Comparison of ENCODE assay signal across 1 cellular context in the genomic region with DNA sequence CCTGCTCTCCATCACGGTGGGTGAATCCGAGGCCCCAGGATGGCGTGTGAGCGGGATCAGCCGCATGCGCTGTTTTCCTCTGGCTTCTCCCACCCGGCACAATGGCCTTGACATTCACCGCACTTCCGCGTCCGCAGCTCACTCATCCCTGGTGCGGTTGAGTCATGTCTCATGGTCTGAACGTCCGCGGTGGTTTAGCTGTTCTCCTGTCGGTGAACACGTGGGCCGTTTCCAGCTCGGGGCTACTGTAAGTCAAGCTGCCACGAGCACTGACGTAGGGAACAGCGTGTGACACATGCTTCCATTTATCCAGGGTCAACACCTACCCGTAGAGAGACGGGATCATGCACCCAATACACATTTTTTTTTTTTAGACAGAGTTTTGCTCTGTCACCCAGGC.
TF ChIP-seq lines count a peak whose summit lies in the region.

No MANE protein-coding gene starts in this region.

TF ChIP-seq in K562, 482 proteins besides CTCF, POLR2A, EP300 and RAD21 (continues in another document):
- TF ChIP-seq FOS (IDR thresholded peaks at IDR 0.05; ENCODE audit: extremely low read depth, insufficient read length) (no peak), SMARCC2 (IDR thresholded peaks at IDR 0.05; ENCODE audit: low read depth) (no peak), ZNF24 (IDR thresholded peaks at IDR 0.05) (no peak), SMAD3 (CRISPR knock-in tag; conservative IDR thresholded peaks at IDR 0.05) (no peak), NFIC (IDR thresholded peaks at IDR 0.05) (no peak), NBN (IDR thresholded peaks at IDR 0.05; ENCODE audit: low read depth) (no peak), TRIM28 (IDR thresholded peaks at IDR 0.05) (no peak), DPF2 (IDR thresholded peaks at IDR 0.05) (no peak), SIRT6 (IDR thresholded peaks at IDR 0.05; ENCODE audit: low read depth, low read length) (no peak), SNIP1 (IDR thresholded peaks at IDR 0.05; ENCODE audit: low read depth) (no peak), FOXP1 (CRISPR knock-in tag; IDR thresholded peaks at IDR 0.05) (no peak), XRCC3 (IDR thresholded peaks at IDR 0.05) (no peak), MTA3 (IDR thresholded peaks at IDR 0.05; ENCODE audit: borderline replicate concordance) (no peak), RBFOX2 (IDR thresholded peaks at IDR 0.05; ENCODE audit: low read depth, low read length) (no peak), ZNF324 (CRISPR knock-in tag; IDR thresholded peaks at IDR 0.05) (no peak), CBX5 (IDR thresholded peaks at IDR 0.05; ENCODE audit: borderline replicate concordance, low read depth) (no peak), ZNF232 (CRISPR knock-in tag; IDR thresholded peaks at IDR 0.05) (no peak), ZNF766 (CRISPR knock-in tag; conservative IDR thresholded peaks at IDR 0.05) (no peak), CBX8 (IDR thresholded peaks at IDR 0.05; ENCODE audit: borderline replicate concordance, extremely low read depth, low read depth, low read length, poor library complexity, severe bottlenecking) (no peak), MTA2 (IDR thresholded peaks at IDR 0.05; ENCODE audit: low read depth) (no peak), KAT8 (IDR thresholded peaks at IDR 0.05; ENCODE audit: low read depth) (no peak), PRPF4 (IDR thresholded peaks at IDR 0.05; ENCODE audit: insufficient read depth, low read depth, low read length, poor library complexity, severe bottlenecking) (no peak), HNRNPUL1 (IDR thresholded peaks at IDR 0.05; ENCODE audit: low read length) (no peak), ZNF668 (CRISPR knock-in tag; IDR thresholded peaks at IDR 0.05) (no peak), PHF21A (IDR thresholded peaks at IDR 0.05; ENCODE audit: borderline replicate concordance, low read depth) (no peak), TFAM (CRISPR knock-in tag; conservative IDR thresholded peaks at IDR 0.05) (no peak), POLR3A (IDR thresholded peaks at IDR 0.05; ENCODE audit: borderline replicate concordance, extremely low read depth, insufficient read depth, insufficient read length) (no peak), MXI1 (IDR thresholded peaks at IDR 0.05; ENCODE audit: low read depth, low read length) (no peak), ZNF282 (CRISPR knock-in tag; IDR thresholded peaks at IDR 0.05) (no peak), KDM1A (IDR thresholded peaks at IDR 0.05) (no peak), NFRKB (IDR thresholded peaks at IDR 0.05; ENCODE audit: low read depth) (no peak), ZNF3 (CRISPR knock-in tag; IDR thresholded peaks at IDR 0.05) (no peak), ZNF695 (CRISPR knock-in tag; IDR thresholded peaks at IDR 0.05) (no peak), HDAC8 (tag; IDR thresholded peaks at IDR 0.05) (no peak), HNRNPLL (IDR thresholded peaks at IDR 0.05; ENCODE audit: low read depth, low read length, poor library complexity, severe bottlenecking) (no peak), SP1 (CRISPR knock-in tag; IDR thresholded peaks at IDR 0.05) (no peak)
- TF ChIP-seq, protein P1, sequence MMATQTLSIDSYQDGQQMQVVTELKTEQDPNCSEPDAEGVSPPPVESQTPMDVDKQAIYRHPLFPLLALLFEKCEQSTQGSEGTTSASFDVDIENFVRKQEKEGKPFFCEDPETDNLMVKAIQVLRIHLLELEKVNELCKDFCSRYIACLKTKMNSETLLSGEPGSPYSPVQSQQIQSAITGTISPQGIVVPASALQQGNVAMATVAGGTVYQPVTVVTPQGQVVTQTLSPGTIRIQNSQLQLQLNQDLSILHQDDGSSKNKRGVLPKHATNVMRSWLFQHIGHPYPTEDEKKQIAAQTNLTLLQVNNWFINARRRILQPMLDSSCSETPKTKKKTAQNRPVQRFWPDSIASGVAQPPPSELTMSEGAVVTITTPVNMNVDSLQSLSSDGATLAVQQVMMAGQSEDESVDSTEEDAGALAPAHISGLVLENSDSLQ (IDR thresholded peaks at IDR 0.05), result peak; percentile 36; the same call in 1 of the 2 replicates
- TF ChIP-seq, protein P2, sequence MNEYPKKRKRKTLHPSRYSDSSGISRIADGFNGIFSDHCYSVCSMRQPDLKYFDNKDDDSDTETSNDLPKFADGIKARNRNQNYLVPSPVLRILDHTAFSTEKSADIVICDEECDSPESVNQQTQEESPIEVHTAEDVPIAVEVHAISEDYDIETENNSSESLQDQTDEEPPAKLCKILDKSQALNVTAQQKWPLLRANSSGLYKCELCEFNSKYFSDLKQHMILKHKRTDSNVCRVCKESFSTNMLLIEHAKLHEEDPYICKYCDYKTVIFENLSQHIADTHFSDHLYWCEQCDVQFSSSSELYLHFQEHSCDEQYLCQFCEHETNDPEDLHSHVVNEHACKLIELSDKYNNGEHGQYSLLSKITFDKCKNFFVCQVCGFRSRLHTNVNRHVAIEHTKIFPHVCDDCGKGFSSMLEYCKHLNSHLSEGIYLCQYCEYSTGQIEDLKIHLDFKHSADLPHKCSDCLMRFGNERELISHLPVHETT (CRISPR knock-in tag; conservative IDR thresholded peaks at IDR 0.05 in 1 of 2, IDR thresholded peaks at IDR 0.05 in 1 of 2), result no peak
- TF ChIP-seq, protein P3, sequence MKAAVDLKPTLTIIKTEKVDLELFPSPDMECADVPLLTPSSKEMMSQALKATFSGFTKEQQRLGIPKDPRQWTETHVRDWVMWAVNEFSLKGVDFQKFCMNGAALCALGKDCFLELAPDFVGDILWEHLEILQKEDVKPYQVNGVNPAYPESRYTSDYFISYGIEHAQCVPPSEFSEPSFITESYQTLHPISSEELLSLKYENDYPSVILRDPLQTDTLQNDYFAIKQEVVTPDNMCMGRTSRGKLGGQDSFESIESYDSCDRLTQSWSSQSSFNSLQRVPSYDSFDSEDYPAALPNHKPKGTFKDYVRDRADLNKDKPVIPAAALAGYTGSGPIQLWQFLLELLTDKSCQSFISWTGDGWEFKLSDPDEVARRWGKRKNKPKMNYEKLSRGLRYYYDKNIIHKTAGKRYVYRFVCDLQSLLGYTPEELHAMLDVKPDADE (conservative IDR thresholded peaks at IDR 0.05; ENCODE audit: control insufficient read depth, low read depth, low read length), result no peak
- TF ChIP-seq, protein P4, sequence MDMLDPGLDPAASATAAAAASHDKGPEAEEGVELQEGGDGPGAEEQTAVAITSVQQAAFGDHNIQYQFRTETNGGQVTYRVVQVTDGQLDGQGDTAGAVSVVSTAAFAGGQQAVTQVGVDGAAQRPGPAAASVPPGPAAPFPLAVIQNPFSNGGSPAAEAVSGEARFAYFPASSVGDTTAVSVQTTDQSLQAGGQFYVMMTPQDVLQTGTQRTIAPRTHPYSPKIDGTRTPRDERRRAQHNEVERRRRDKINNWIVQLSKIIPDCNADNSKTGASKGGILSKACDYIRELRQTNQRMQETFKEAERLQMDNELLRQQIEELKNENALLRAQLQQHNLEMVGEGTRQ (CRISPR knock-in tag; IDR thresholded peaks at IDR 0.05), result peak; percentile 60
- TF ChIP-seq, protein P5, sequence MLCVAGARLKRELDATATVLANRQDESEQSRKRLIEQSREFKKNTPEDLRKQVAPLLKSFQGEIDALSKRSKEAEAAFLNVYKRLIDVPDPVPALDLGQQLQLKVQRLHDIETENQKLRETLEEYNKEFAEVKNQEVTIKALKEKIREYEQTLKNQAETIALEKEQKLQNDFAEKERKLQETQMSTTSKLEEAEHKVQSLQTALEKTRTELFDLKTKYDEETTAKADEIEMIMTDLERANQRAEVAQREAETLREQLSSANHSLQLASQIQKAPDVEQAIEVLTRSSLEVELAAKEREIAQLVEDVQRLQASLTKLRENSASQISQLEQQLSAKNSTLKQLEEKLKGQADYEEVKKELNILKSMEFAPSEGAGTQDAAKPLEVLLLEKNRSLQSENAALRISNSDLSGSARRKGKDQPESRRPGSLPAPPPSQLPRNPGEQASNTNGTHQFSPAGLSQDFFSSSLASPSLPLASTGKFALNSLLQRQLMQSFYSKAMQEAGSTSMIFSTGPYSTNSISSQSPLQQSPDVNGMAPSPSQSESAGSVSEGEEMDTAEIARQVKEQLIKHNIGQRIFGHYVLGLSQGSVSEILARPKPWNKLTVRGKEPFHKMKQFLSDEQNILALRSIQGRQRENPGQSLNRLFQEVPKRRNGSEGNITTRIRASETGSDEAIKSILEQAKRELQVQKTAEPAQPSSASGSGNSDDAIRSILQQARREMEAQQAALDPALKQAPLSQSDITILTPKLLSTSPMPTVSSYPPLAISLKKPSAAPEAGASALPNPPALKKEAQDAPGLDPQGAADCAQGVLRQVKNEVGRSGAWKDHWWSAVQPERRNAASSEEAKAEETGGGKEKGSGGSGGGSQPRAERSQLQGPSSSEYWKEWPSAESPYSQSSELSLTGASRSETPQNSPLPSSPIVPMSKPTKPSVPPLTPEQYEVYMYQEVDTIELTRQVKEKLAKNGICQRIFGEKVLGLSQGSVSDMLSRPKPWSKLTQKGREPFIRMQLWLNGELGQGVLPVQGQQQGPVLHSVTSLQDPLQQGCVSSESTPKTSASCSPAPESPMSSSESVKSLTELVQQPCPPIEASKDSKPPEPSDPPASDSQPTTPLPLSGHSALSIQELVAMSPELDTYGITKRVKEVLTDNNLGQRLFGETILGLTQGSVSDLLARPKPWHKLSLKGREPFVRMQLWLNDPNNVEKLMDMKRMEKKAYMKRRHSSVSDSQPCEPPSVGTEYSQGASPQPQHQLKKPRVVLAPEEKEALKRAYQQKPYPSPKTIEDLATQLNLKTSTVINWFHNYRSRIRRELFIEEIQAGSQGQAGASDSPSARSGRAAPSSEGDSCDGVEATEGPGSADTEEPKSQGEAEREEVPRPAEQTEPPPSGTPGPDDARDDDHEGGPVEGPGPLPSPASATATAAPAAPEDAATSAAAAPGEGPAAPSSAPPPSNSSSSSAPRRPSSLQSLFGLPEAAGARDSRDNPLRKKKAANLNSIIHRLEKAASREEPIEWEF (CRISPR knock-in tag; IDR thresholded peaks at IDR 0.05), result no peak
- TF ChIP-seq, protein P6, sequence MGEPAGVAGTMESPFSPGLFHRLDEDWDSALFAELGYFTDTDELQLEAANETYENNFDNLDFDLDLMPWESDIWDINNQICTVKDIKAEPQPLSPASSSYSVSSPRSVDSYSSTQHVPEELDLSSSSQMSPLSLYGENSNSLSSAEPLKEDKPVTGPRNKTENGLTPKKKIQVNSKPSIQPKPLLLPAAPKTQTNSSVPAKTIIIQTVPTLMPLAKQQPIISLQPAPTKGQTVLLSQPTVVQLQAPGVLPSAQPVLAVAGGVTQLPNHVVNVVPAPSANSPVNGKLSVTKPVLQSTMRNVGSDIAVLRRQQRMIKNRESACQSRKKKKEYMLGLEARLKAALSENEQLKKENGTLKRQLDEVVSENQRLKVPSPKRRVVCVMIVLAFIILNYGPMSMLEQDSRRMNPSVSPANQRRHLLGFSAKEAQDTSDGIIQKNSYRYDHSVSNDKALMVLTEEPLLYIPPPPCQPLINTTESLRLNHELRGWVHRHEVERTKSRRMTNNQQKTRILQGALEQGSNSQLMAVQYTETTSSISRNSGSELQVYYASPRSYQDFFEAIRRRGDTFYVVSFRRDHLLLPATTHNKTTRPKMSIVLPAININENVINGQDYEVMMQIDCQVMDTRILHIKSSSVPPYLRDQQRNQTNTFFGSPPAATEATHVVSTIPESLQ (CRISPR knock-in tag; IDR thresholded peaks at IDR 0.05), result no peak
- TF ChIP-seq, protein P7, sequence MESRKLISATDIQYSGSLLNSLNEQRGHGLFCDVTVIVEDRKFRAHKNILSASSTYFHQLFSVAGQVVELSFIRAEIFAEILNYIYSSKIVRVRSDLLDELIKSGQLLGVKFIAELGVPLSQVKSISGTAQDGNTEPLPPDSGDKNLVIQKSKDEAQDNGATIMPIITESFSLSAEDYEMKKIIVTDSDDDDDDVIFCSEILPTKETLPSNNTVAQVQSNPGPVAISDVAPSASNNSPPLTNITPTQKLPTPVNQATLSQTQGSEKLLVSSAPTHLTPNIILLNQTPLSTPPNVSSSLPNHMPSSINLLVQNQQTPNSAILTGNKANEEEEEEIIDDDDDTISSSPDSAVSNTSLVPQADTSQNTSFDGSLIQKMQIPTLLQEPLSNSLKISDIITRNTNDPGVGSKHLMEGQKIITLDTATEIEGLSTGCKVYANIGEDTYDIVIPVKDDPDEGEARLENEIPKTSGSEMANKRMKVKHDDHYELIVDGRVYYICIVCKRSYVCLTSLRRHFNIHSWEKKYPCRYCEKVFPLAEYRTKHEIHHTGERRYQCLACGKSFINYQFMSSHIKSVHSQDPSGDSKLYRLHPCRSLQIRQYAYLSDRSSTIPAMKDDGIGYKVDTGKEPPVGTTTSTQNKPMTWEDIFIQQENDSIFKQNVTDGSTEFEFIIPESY (CRISPR knock-in tag; IDR thresholded peaks at IDR 0.05), result no peak
- TF ChIP-seq, protein P8, sequence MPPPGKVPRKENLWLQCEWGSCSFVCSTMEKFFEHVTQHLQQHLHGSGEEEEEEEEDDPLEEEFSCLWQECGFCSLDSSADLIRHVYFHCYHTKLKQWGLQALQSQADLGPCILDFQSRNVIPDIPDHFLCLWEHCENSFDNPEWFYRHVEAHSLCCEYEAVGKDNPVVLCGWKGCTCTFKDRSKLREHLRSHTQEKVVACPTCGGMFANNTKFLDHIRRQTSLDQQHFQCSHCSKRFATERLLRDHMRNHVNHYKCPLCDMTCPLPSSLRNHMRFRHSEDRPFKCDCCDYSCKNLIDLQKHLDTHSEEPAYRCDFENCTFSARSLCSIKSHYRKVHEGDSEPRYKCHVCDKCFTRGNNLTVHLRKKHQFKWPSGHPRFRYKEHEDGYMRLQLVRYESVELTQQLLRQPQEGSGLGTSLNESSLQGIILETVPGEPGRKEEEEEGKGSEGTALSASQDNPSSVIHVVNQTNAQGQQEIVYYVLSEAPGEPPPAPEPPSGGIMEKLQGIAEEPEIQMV (tag; conservative IDR thresholded peaks at IDR 0.05; ENCODE audit: low read depth), result peak; percentile 72
- TF ChIP-seq, protein P9, sequence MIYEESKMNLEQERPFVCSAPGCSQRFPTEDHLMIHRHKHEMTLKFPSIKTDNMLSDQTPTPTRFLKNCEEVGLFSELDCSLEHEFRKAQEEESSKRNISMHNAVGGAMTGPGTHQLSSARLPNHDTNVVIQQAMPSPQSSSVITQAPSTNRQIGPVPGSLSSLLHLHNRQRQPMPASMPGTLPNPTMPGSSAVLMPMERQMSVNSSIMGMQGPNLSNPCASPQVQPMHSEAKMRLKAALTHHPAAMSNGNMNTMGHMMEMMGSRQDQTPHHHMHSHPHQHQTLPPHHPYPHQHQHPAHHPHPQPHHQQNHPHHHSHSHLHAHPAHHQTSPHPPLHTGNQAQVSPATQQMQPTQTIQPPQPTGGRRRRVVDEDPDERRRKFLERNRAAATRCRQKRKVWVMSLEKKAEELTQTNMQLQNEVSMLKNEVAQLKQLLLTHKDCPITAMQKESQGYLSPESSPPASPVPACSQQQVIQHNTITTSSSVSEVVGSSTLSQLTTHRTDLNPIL (CRISPR knock-in tag; IDR thresholded peaks at IDR 0.05), result no peak
- TF ChIP-seq, protein P10, sequence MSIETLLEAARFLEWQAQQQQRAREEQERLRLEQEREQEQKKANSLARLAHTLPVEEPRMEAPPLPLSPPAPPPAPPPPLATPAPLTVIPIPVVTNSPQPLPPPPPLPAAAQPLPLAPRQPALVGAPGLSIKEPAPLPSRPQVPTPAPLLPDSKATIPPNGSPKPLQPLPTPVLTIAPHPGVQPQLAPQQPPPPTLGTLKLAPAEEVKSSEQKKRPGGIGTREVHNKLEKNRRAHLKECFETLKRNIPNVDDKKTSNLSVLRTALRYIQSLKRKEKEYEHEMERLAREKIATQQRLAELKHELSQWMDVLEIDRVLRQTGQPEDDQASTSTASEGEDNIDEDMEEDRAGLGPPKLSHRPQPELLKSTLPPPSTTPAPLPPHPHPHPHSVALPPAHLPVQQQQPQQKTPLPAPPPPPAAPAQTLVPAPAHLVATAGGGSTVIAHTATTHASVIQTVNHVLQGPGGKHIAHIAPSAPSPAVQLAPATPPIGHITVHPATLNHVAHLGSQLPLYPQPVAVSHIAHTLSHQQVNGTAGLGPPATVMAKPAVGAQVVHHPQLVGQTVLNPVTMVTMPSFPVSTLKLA (conservative IDR thresholded peaks at IDR 0.05), result peak in 1 of 2 experiments; percentile 82; a peak in 3 of 4 replicates
